ENCODE assay signal across 1 cellular context in the genomic region with DNA sequence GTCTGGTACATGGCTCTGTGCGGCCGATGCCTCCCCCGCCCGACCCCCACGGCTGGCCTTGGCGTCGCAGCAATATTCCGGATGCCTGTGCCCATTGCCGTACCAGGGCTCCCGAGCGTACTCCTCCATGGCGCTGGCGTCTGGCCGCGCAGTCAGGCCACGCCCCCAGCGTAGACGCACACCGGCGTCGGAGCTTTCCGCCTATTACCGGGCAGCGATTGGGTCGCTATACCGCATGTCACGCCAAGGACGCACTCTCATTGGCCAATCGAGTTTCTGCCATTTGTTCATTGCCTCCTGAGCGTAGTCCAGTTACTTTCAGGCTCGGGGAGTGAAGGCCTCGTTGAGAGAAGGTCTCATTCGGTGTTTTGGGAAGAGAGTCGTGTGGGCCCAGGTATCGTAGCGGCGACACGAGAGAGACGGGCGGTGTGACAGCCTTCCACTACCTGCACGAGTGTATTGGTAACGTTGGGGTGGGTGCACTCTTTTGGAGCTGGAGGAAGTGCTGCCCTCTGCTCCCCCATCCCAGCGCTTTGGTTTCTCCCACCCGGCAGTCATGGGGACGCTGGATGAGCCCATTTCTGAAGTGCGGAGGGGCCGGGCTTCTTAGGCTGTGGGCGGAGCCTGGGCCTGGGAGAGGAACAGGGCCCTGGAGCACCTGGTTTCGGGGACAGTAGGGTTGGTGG.
TF ChIP-seq lines count a peak whose summit lies in the region.

PQBP1 (plus strand) TSS at position 310 of the 686 bp plus-strand sequence. CDS start 580 bp downstream, outside the sequence.
TIMM17B (minus strand) TSS at position 148 of the 686 bp plus-strand sequence; CDS start at position 129, 19 bp downstream.

TF ChIP-seq in A549, 52 proteins besides CTCF, POLR2A, EP300 and RAD21 (continued from another document):
- TF ChIP-seq, protein P1, sequence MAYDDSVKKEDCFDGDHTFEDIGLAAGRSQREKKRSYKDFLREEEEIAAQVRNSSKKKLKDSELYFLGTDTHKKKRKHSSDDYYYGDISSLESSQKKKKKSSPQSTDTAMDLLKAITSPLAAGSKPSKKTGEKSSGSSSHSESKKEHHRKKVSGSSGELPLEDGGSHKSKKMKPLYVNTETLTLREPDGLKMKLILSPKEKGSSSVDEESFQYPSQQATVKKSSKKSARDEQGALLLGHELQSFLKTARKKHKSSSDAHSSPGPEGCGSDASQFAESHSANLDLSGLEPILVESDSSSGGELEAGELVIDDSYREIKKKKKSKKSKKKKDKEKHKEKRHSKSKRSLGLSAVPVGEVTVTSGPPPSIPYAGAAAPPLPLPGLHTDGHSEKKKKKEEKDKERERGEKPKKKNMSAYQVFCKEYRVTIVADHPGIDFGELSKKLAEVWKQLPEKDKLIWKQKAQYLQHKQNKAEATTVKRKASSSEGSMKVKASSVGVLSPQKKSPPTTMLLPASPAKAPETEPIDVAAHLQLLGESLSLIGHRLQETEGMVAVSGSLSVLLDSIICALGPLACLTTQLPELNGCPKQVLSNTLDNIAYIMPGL (CRISPR knock-in tag; IDR thresholded peaks at IDR 0.05; ENCODE audit: borderline replicate concordance): no peak
- TF ChIP-seq, protein P2, sequence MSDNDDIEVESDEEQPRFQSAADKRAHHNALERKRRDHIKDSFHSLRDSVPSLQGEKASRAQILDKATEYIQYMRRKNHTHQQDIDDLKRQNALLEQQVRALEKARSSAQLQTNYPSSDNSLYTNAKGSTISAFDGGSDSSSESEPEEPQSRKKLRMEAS (IDR thresholded peaks at IDR 0.05): no peak; the same call in 1 of the 2 replicates
- TF ChIP-seq MAZ (IDR thresholded peaks at IDR 0.05; ENCODE audit: borderline replicate concordance, low read depth, low read length): no peak
- peak; percentile 88 for TF ChIP-seq RFX5 (IDR thresholded peaks at IDR 0.05)
- TF ChIP-seq JUN (IDR thresholded peaks at IDR 0.05): peak; percentile 64 to 78; a peak in 4 of 5 replicates
- TF ChIP-seq CHD2 (IDR thresholded peaks at IDR 0.05; ENCODE audit: low read length, partially characterized antibody): no peak
- TF ChIP-seq MAFK (IDR thresholded peaks at IDR 0.05; ENCODE audit: partially characterized antibody): no peak
- TF ChIP-seq NR3C1 (IDR thresholded peaks at IDR 0.05): no peak
- no peak for TF ChIP-seq RCOR1 (IDR thresholded peaks at IDR 0.05; ENCODE audit: low read depth, low read length)
- no peak for TF ChIP-seq NPAS2 (CRISPR knock-in tag; IDR thresholded peaks at IDR 0.05; ENCODE audit: borderline replicate concordance)
- TF ChIP-seq GATA3 (IDR thresholded peaks at IDR 0.05; ENCODE audit: borderline replicate concordance): 0 out of 2 replicates have a peak, but pooled peaks have one; percentile 24
- TF ChIP-seq ATOH8 (CRISPR knock-in tag; IDR thresholded peaks at IDR 0.05; ENCODE audit: low read depth): no peak
- TF ChIP-seq RNF2 (IDR thresholded peaks at IDR 0.05; ENCODE audit: borderline replicate concordance, low read depth): no peak
- TF ChIP-seq HDAC2 (IDR thresholded peaks at IDR 0.05): no peak
- no peak for TF ChIP-seq EHMT2 (IDR thresholded peaks at IDR 0.05; ENCODE audit: low read depth)
- TF ChIP-seq BCL3 (IDR thresholded peaks at IDR 0.05): peak; percentile 81; the same call in 1 of the 3 replicates
- no peak for TF ChIP-seq SREBF2 (IDR thresholded peaks at IDR 0.05)
- TF ChIP-seq, protein P3, sequence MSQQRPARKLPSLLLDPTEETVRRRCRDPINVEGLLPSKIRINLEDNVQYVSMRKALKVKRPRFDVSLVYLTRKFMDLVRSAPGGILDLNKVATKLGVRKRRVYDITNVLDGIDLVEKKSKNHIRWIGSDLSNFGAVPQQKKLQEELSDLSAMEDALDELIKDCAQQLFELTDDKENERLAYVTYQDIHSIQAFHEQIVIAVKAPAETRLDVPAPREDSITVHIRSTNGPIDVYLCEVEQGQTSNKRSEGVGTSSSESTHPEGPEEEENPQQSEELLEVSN (IDR thresholded peaks at IDR 0.05; ENCODE audit: borderline replicate concordance, low read depth): no peak
